3 cellular contexts compared by ENCODE assay signal in the genomic region with DNA sequence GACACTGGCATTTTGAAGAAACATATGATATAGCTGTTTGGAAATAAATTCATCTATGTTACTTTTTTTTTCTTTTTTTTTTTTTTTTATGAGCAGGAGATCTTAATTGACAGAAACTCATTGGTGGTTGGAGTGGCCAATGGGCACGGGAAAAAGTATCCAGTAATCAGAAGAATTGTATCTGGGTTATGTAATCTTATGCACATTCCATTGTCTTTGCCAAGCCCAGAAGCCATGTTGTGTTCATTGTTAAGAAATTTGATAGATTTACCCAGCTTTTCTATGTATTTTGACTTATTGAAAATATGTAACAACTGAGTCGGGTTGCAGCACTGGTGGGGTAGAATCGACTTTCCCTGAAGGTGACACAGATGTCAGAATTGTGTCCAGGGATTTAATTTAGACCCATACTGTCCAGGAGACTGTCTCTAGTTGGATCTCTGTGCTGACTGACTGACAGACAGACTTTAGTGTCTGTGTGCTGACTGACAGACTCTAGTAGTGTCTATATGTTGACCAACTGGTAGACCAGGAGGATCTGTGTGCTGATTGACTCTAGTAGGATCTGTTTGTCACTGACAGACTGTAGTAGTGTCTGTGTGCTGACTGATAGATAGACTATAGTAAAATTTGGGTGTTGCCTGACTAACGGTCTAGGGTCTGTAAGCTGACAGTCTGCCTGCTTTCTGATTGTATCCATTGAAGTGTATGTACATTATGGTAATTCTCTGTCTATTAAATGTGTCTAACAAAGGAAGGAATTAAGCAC.
A peak's percentile ranks its signal among the peaks of the same experiment; 100 is the strongest.
TF ChIP-seq lines count a peak whose summit lies in the region.

No MANE protein-coding gene starts in this region.

TF ChIP-seq in SK-N-SH treated with all-trans-retinoic acid at 6 μM for 48 hours, 23 proteins besides CTCF, POLR2A, EP300 and RAD21:
- TF ChIP-seq, protein P1, sequence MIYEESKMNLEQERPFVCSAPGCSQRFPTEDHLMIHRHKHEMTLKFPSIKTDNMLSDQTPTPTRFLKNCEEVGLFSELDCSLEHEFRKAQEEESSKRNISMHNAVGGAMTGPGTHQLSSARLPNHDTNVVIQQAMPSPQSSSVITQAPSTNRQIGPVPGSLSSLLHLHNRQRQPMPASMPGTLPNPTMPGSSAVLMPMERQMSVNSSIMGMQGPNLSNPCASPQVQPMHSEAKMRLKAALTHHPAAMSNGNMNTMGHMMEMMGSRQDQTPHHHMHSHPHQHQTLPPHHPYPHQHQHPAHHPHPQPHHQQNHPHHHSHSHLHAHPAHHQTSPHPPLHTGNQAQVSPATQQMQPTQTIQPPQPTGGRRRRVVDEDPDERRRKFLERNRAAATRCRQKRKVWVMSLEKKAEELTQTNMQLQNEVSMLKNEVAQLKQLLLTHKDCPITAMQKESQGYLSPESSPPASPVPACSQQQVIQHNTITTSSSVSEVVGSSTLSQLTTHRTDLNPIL (CRISPR knock-in tag; IDR thresholded peaks at IDR 0.05; ENCODE audit: low read depth), result no peak
- no peak for TF ChIP-seq SNAI2 (CRISPR knock-in tag; IDR thresholded peaks at IDR 0.05)
- no peak for TF ChIP-seq ZNF8 (CRISPR knock-in tag; IDR thresholded peaks at IDR 0.05)
- TF ChIP-seq BACH2 (CRISPR knock-in tag; IDR thresholded peaks at IDR 0.05; ENCODE audit: borderline replicate concordance), result no peak
- no peak for TF ChIP-seq ZNF565 (CRISPR knock-in tag; conservative IDR thresholded peaks at IDR 0.05; ENCODE audit: low read depth)
- TF ChIP-seq, protein P2, sequence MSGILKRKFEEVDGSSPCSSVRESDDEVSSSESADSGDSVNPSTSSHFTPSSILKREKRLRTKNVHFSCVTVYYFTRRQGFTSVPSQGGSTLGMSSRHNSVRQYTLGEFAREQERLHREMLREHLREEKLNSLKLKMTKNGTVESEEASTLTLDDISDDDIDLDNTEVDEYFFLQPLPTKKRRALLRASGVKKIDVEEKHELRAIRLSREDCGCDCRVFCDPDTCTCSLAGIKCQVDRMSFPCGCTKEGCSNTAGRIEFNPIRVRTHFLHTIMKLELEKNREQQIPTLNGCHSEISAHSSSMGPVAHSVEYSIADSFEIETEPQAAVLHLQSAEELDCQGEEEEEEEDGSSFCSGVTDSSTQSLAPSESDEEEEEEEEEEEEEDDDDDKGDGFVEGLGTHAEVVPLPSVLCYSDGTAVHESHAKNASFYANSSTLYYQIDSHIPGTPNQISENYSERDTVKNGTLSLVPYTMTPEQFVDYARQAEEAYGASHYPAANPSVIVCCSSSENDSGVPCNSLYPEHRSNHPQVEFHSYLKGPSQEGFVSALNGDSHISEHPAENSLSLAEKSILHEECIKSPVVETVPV (CRISPR knock-in tag; IDR thresholded peaks at IDR 0.05), result no peak

TF ChIP-seq in SK-N-SH, 30 proteins besides CTCF, POLR2A, EP300 and RAD21:
- no peak for TF ChIP-seq GATA2 (CRISPR knock-in tag; IDR thresholded peaks at IDR 0.05)
- TF ChIP-seq MEF2A (IDR thresholded peaks at IDR 0.05; ENCODE audit: borderline replicate concordance, low read depth), result no peak
- TF ChIP-seq, protein P3, sequence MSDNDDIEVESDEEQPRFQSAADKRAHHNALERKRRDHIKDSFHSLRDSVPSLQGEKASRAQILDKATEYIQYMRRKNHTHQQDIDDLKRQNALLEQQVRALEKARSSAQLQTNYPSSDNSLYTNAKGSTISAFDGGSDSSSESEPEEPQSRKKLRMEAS (IDR thresholded peaks at IDR 0.05; ENCODE audit: low read depth), result no peak
- TF ChIP-seq EZH2phosphoT487 (IDR thresholded peaks at IDR 0.05; ENCODE audit: borderline replicate concordance, low read depth), result no peak
- no peak for TF ChIP-seq RFX5 (IDR thresholded peaks at IDR 0.05; ENCODE audit: low read length)
- TF ChIP-seq, protein P4, sequence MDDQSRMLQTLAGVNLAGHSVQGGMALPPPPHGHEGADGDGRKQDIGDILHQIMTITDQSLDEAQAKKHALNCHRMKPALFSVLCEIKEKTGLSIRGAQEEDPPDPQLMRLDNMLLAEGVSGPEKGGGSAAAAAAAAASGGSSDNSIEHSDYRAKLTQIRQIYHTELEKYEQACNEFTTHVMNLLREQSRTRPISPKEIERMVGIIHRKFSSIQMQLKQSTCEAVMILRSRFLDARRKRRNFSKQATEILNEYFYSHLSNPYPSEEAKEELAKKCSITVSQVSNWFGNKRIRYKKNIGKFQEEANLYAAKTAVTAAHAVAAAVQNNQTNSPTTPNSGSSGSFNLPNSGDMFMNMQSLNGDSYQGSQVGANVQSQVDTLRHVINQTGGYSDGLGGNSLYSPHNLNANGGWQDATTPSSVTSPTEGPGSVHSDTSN (IDR thresholded peaks at IDR 0.05), result no peak
- no peak for TF ChIP-seq RCOR1 (IDR thresholded peaks at IDR 0.05; ENCODE audit: low read length)
- no peak for TF ChIP-seq FOXM1 (IDR thresholded peaks at IDR 0.05; ENCODE audit: low read depth)
- TF ChIP-seq, protein P5, sequence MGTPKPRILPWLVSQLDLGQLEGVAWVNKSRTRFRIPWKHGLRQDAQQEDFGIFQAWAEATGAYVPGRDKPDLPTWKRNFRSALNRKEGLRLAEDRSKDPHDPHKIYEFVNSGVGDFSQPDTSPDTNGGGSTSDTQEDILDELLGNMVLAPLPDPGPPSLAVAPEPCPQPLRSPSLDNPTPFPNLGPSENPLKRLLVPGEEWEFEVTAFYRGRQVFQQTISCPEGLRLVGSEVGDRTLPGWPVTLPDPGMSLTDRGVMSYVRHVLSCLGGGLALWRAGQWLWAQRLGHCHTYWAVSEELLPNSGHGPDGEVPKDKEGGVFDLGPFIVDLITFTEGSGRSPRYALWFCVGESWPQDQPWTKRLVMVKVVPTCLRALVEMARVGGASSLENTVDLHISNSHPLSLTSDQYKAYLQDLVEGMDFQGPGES (IDR thresholded peaks at IDR 0.05; ENCODE audit: low read depth, low read length), result no peak
- TF ChIP-seq TEAD4 (IDR thresholded peaks at IDR 0.05; ENCODE audit: borderline replicate concordance, insufficient read depth), result no peak

TF ChIP-seq in K562, 482 proteins besides CTCF, POLR2A, EP300 and RAD21:
- TF ChIP-seq CBX3 (IDR thresholded peaks at IDR 0.05; ENCODE audit: borderline replicate concordance in 1 of 2, low read length in 2 of 2) (0 out of 3 replicates have a peak, but pooled peaks of 1 of the 2 experiments have one; percentile 23), ZNF184 (CRISPR knock-in tag; IDR thresholded peaks at IDR 0.05) (no peak), ZNF316 (IDR thresholded peaks at IDR 0.05) (no peak), EHMT2 (IDR thresholded peaks at IDR 0.05) (peak; percentile 66)
- TF ChIP-seq, protein P3 (CRISPR knock-in tag; IDR thresholded peaks at IDR 0.05), result no peak
- TF ChIP-seq, protein P6, sequence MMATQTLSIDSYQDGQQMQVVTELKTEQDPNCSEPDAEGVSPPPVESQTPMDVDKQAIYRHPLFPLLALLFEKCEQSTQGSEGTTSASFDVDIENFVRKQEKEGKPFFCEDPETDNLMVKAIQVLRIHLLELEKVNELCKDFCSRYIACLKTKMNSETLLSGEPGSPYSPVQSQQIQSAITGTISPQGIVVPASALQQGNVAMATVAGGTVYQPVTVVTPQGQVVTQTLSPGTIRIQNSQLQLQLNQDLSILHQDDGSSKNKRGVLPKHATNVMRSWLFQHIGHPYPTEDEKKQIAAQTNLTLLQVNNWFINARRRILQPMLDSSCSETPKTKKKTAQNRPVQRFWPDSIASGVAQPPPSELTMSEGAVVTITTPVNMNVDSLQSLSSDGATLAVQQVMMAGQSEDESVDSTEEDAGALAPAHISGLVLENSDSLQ (IDR thresholded peaks at IDR 0.05), result peak; percentile 41; the same call in 1 of the 2 replicates
